17 cellular contexts compared by ENCODE assay signal in the genomic region with DNA sequence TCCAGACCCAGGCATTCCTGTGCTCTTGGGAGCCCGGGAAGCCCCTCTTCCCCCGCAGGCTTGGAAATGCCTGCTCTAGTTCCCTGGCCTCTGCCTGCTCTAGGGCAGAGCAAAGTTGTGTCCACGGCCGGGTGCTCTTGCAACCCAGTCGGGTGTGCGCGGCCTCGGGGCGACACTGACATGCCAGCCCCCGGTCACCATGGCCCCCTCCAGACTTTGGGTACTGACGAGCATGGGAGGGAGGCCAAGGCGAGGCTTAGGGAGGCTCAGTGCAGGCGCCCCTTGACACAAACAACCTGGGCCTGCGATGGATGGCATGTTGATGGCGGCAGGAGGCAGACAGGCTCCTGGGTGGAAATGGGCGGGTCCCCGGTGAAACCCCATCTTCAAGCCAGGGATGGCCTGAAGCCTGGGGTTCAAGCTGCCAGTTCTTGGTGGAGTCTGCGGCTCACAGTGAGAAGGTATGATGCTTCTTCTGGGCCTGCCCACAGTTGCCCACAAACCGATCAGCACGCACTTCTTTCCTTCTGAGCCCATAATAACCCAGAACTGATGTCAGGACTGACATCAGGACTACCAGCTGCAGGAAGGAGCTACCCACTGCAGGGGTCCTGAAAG.
DNase-seq lines count a peak whose midpoint lies in the region; ATAC-seq and TF ChIP-seq lines count a peak whose summit lies in the region.
"Had no signal": no experiment of that assay in that cellular context is flagged by ENCODE, and none has a peak within 500 bp of the region (broad histone marks: within the 10 kb centered on the region; RNA-seq: fewer than 3 reads in every experiment).

No MANE protein-coding gene starts in this region.

- H3K36me3 ChIP-seq in esophagus muscularis mucosa (no peaks in the 10 kb centered on the region), SK-N-SH (replicated peaks in 1 of 2; ENCODE audit: control insufficient read depth in 1 of 2, insufficient read depth in 2 of 2, low read length in 1 of 2) (no peaks in the 10 kb centered on the region)
- H3K36me3 ChIP-seq: HAP-1 had no signal

- no peaks in the 10 kb centered on the region for H3K79me2 ChIP-seq in SK-N-SH (ENCODE audit: insufficient read depth)

- H3K4me1 ChIP-seq in esophagus muscularis mucosa: no peaks in the 10 kb centered on the region
- H3K4me1 ChIP-seq in SK-N-SH (ENCODE audit: control insufficient read depth in 1 of 2, insufficient read depth in 2 of 2, low read depth in 1 of 2, low read length in 1 of 2): no peaks in the 10 kb centered on the region
- H3K4me1 ChIP-seq: HAP-1 had no signal

- CTCF ChIA-PET in activated naive CD4-positive, alpha-beta T cell treated with anti-CD3 and anti-CD28 coated beads for 36 hours (lab: Charles Lee): no interaction called here
- CTCF ChIA-PET in SK-N-SH (lab: Yijun Ruan, JAX): no interaction called here

- H3K4me1 Mint-ChIP-seq in stimulated activated memory B cell treated with anti-CD40 and anti-IgM and Interleukin-4, amounts not matched to agents 10 μg/mL and 1 μg/mL and 100 μg/mL, for 72 hours: no peaks in the 10 kb centered on the region
- H3K4me1 Mint-ChIP-seq in activated naive CD4-positive, alpha-beta T cell treated with anti-CD3 and anti-CD28 coated beads for 36 hours (ENCODE audit: low read depth): no peaks in the 10 kb centered on the region
- H3K4me1 Mint-ChIP-seq: CD4-positive, alpha-beta memory T cell had no signal

- H3K27me3 ChIP-seq in esophagus muscularis mucosa (no peaks in the 10 kb centered on the region), SK-N-SH (ENCODE audit: insufficient read depth) (no peaks in the 10 kb centered on the region)

- no peak overlapping the region for H3K27ac Mint-ChIP-seq in stimulated activated memory B cell treated with anti-CD40 and anti-IgM and Interleukin-4, amounts not matched to agents 10 μg/mL and 1 μg/mL and 100 μg/mL, for 72 hours
- H3K27ac Mint-ChIP-seq in activated naive CD4-positive, alpha-beta T cell treated with anti-CD3 and anti-CD28 coated beads for 36 hours: no peak overlapping the region
- H3K27ac Mint-ChIP-seq: CD4-positive, alpha-beta memory T cell; HFFc6 had no signal

- no peaks in the 10 kb centered on the region for H3K27me3 Mint-ChIP-seq in stimulated activated memory B cell treated with anti-CD40 and anti-IgM and Interleukin-4, amounts not matched to agents 10 μg/mL and 1 μg/mL and 100 μg/mL, for 72 hours
- no peaks in the 10 kb centered on the region for H3K27me3 Mint-ChIP-seq in activated naive CD4-positive, alpha-beta T cell treated with anti-CD3 and anti-CD28 coated beads for 36 hours (ENCODE audit: low read depth)
- H3K27me3 Mint-ChIP-seq: CD4-positive, alpha-beta memory T cell had no signal

- no peaks in the 10 kb centered on the region for H3K9me2 ChIP-seq in SK-N-SH

- POLR2A ChIA-PET in SK-N-SH (lab: Yijun Ruan, JAX): no interaction called here

- intact Hi-C loops in esophagus muscularis mucosa (cut with DNase I) (no loop called here), posterior vena cava (cut with DNase I) (no loop called here)
- intact Hi-C loops in activated naive CD4-positive, alpha-beta T cell treated with anti-CD3 and anti-CD28 coated beads for 36 hours (cut with micrococcal nuclease): no loop called here

- no peaks in the 10 kb centered on the region for H4K20me1 ChIP-seq in SK-N-SH (ENCODE audit: insufficient read depth)

- H3K4me3 Mint-ChIP-seq in stimulated activated memory B cell treated with anti-CD40 and anti-IgM and Interleukin-4, amounts not matched to agents 10 μg/mL and 1 μg/mL and 100 μg/mL, for 72 hours: no peak overlapping the region
- H3K4me3 Mint-ChIP-seq in activated naive CD4-positive, alpha-beta T cell treated with anti-CD3 and anti-CD28 coated beads for 36 hours: no peak overlapping the region
- H3K4me3 Mint-ChIP-seq: CD4-positive, alpha-beta memory T cell; HFFc6 had no signal

- TF ChIP-seq RAD21 in SK-N-SH (IDR thresholded peaks at IDR 0.05; ENCODE audit: low read length): no peak

- H3K9ac ChIP-seq in SK-N-SH: no peak overlapping the region
- H3K9ac ChIP-seq: GM23248 had no signal

- H3K27ac ChIP-seq in esophagus muscularis mucosa (replicated peaks in 1 of 4) (no peak overlapping the region), SK-N-SH (ENCODE audit: low read depth in 2 of 2, low read length in 1 of 2) (no peak overlapping the region)
- H3K27ac ChIP-seq: GM23248 had no signal

- TF ChIP-seq POLR2A in esophagus muscularis mucosa (IDR thresholded peaks at IDR 0.05; ENCODE audit: low read depth): no peak

- H2AFZ ChIP-seq in SK-N-SH (ENCODE audit: low read depth): no peak overlapping the region
- H2AFZ ChIP-seq: GM23248 had no signal

- H3K9me3 Mint-ChIP-seq in stimulated activated memory B cell treated with anti-CD40 and anti-IgM and Interleukin-4, amounts not matched to agents 10 μg/mL and 1 μg/mL and 100 μg/mL, for 72 hours: peaks cover 4% of the 10 kb centered on the region
- H3K9me3 Mint-ChIP-seq in activated naive CD4-positive, alpha-beta T cell treated with anti-CD3 and anti-CD28 coated beads for 36 hours: peaks cover 12% of the 10 kb centered on the region

- H3F3A ChIP-seq in SK-N-SH (replicated peaks; ENCODE audit: insufficient read depth): no peaks in the 10 kb centered on the region

- DNase-seq in esophagus muscularis mucosa (ENCODE audit: extremely low spot score) (peak; percentile 91), posterior vena cava (ENCODE audit: low spot score) (peak; percentile 69), GOT3 (lab: John Stamatoyannopoulos, UW) (no peak), SK-N-SH (no peak)
- no peak for DNase-seq in activated naive CD4-positive, alpha-beta T cell treated with anti-CD3 and anti-CD28 coated beads for 36 hours
- DNase-seq: C1 segment of cervical spinal cord; Calu3; CD4-positive, alpha-beta memory T cell; COR-L47; DMS53; DMS79 treated with DMSO at 0.1 percent for 48 hours; GF-D8; GM23248; HFFc6 had no signal

- peak; percentile 41 for ATAC-seq in stimulated activated memory B cell treated with anti-CD40 and anti-IgM and Interleukin-4, amounts not matched to agents 10 μg/mL and 1 μg/mL and 100 μg/mL, for 72 hours
- no peak for ATAC-seq in GM19395 (IDR thresholded peaks at IDR 0.05; ENCODE audit: unreplicated experiment)

- 67% methylated on average over 3 of the region's 20 CpGs for WGBS in esophagus muscularis mucosa
- 65% methylated on average over 10 of the region's 20 CpGs for WGBS in SK-N-SH (ENCODE audit: low lambda C conversion rate)

- no peak overlapping the region for H3K4me2 ChIP-seq in SK-N-SH

- no peak for TF ChIP-seq CTCF in esophagus muscularis mucosa (IDR thresholded peaks at IDR 0.05)
- no peak for TF ChIP-seq CTCF in SK-N-SH (IDR thresholded peaks at IDR 0.05)

- TF ChIP-seq EP300 in esophagus muscularis mucosa (IDR thresholded peaks at IDR 0.05) (no peak), SK-N-SH (IDR thresholded peaks at IDR 0.05; ENCODE audit: borderline replicate concordance in 1 of 2, low read depth in 1 of 2, low read length in 1 of 2) (no peak)

- H3K36me3 Mint-ChIP-seq in stimulated activated memory B cell treated with anti-CD40 and anti-IgM and Interleukin-4, amounts not matched to agents 10 μg/mL and 1 μg/mL and 100 μg/mL, for 72 hours: no peaks in the 10 kb centered on the region
- no peaks in the 10 kb centered on the region for H3K36me3 Mint-ChIP-seq in activated naive CD4-positive, alpha-beta T cell treated with anti-CD3 and anti-CD28 coated beads for 36 hours (ENCODE audit: low read depth)
- H3K36me3 Mint-ChIP-seq: CD4-positive, alpha-beta memory T cell had no signal

- no peaks in the 10 kb centered on the region for H3K9me3 ChIP-seq in esophagus muscularis mucosa
- no peaks in the 10 kb centered on the region for H3K9me3 ChIP-seq in SK-N-SH
- H3K9me3 ChIP-seq: HAP-1 had no signal

- H3K4me3 ChIP-seq in esophagus muscularis mucosa (no peak overlapping the region), SK-N-SH (ENCODE audit: low read depth in 2 of 2, low read length in 1 of 2) (no peak overlapping the region)
- H3K4me3 ChIP-seq: GM23248, HAP-1 had no signal

TF ChIP-seq in SK-N-SH, 30 proteins besides CTCF, POLR2A, EP300 and RAD21:
- TF ChIP-seq TCF12 (IDR thresholded peaks at IDR 0.05) (no peak), JUND (IDR thresholded peaks at IDR 0.05) (no peak), RCOR1 (IDR thresholded peaks at IDR 0.05; ENCODE audit: low read length) (no peak), SIN3A (IDR thresholded peaks at IDR 0.05; ENCODE audit: borderline replicate concordance, low read depth, low read length) (no peak)

Comparison
In these comparisons a context has a peak if more than half of its experiments do, and no peak if none do; other contexts are left out.
1. DNase-seq: peak in esophagus muscularis mucosa (single experiment) and posterior vena cava (single experiment); none in activated naive CD4-positive, alpha-beta T cell treated with anti-CD3 and anti-CD28 coated beads for 36 hours (single experiment), GOT3 (single experiment) and SK-N-SH (single experiment).